8 cellular contexts compared by ENCODE assay signal in genomic region chr20:25389858-25390537, GRCh38. TPM values are rescaled to one million over a fixed set of nuclear protein-coding genes. Genes with fewer than 3 reads are reported as not detected.
DNase-seq lines count a peak whose midpoint lies in the region; FAIRE-seq and TF ChIP-seq lines count a peak whose summit lies in the region.

No MANE protein-coding gene starts in this region.

- H3K9ac ChIP-seq in subcutaneous abdominal adipose tissue (ENCODE audit: low read length in 5 of 5), result peak overlapping the region in 4 of 5 donors; percentile 57 to 73 (median 67)

- H3K36me3 Mint-ChIP-seq in activated CD4-positive, alpha-beta T cell treated with anti-CD3 and anti-CD28 coated beads, Interleukin-2, amount 10 ng/mL, durations not matched to agents 7 days and 5 days (ENCODE audit: low read depth), result peaks cover 11% of the 10 kb centered on the region

- H3K27ac Mint-ChIP-seq in activated CD4-positive, alpha-beta T cell treated with anti-CD3 and anti-CD28 coated beads, Interleukin-2, amount 10 ng/mL, durations not matched to agents 7 days and 5 days, result peak overlapping the region; percentile 69

- peak overlapping the region; percentile 83 for H3K4me3 ChIP-seq in GM12864 (ENCODE audit: low read depth, low read length)
- peak overlapping the region; percentile 67 to 85 (median 72) for H3K4me3 ChIP-seq in subcutaneous abdominal adipose tissue (ENCODE audit: low read depth in 1 of 5, low read length in 5 of 5)

- H3K27me3 Mint-ChIP-seq in activated CD4-positive, alpha-beta T cell treated with anti-CD3 and anti-CD28 coated beads, Interleukin-2, amount 10 ng/mL, durations not matched to agents 7 days and 5 days, result peaks cover 2% of the 10 kb centered on the region

- no peak for TF ChIP-seq POLR2A in H54 (IDR thresholded peaks at IDR 0.05; ENCODE audit: low read depth, low read length)

- H3K4me1 ChIP-seq in subcutaneous abdominal adipose tissue (ENCODE audit: control insufficient read depth in 5 of 5, insufficient read depth in 5 of 5, low read length in 5 of 5), result peaks cover 0 to 17% (median 16%) of the 10 kb centered on the region in 5 donors

- POLR2A ChIA-PET in activated CD4-positive, alpha-beta T cell treated with anti-CD3 and anti-CD28 coated beads, Interleukin-2, amount 10 ng/mL, durations not matched to agents 7 days and 5 days (lab: Charles Lee), result no interaction called here

- no peak for FAIRE-seq in H54 (lab: Jason Lieb, UNC)

- no peaks in the 10 kb centered on the region for H3K9me3 Mint-ChIP-seq in activated CD4-positive, alpha-beta T cell treated with anti-CD3 and anti-CD28 coated beads, Interleukin-2, amount 10 ng/mL, durations not matched to agents 7 days and 5 days

- H3K27me3 ChIP-seq in subcutaneous abdominal adipose tissue (ENCODE audit: control insufficient read depth in 5 of 5, insufficient read depth in 4 of 5, low read length in 5 of 5), result no peaks in the 10 kb centered on the region

- peak overlapping the region; percentile 78 for H3K4me3 Mint-ChIP-seq in activated CD4-positive, alpha-beta T cell treated with anti-CD3 and anti-CD28 coated beads, Interleukin-2, amount 10 ng/mL, durations not matched to agents 7 days and 5 days

- no peak overlapping the region for H3K27ac ChIP-seq in subcutaneous abdominal adipose tissue (ENCODE audit: low read depth, low read length)

- H3K36me3 ChIP-seq in subcutaneous abdominal adipose tissue (ENCODE audit: control insufficient read depth in 5 of 5, insufficient read depth in 5 of 5, low read length in 5 of 5), result peaks cover 0 to 3% (median 0%) of the 10 kb centered on the region in 5 donors

- CTCF ChIA-PET in activated CD4-positive, alpha-beta T cell treated with anti-CD3 and anti-CD28 coated beads, Interleukin-2, amount 10 ng/mL, durations not matched to agents 7 days and 5 days (lab: Charles Lee), result no interaction called here

- TF ChIP-seq CTCF in GM12864 (IDR thresholded peaks at IDR 0.05; ENCODE audit: low read depth, low read length, missing control alignments), result no peak

- DNase-seq in GM12864 (ENCODE audit: low read depth), result no peak
- DNase-seq in H54 (ENCODE audit: insufficient read length, low spot score), result peak; percentile 23
- DNase-seq in LHCN-M2 (ENCODE audit: low read depth), result peak; percentile 11
- peak; percentile 19 for DNase-seq in activated CD4-positive, alpha-beta T cell treated with anti-CD3 and anti-CD28 coated beads, Interleukin-2, amount 10 ng/mL, durations not matched to agents 7 days and 5 days
- DNase-seq in effector CD4-positive, alpha-beta T cell, result peak; percentile 4
- peak; percentile 40 for DNase-seq in midbrain (lab: John Stamatoyannopoulos, UW)
- no peak for DNase-seq in inferior parietal cortex (ENCODE audit: extremely low spot score)

- peaks cover 20% of the 10 kb centered on the region for H3K4me1 Mint-ChIP-seq in activated CD4-positive, alpha-beta T cell treated with anti-CD3 and anti-CD28 coated beads, Interleukin-2, amount 10 ng/mL, durations not matched to agents 7 days and 5 days

- no peaks in the 10 kb centered on the region for H3K9me3 ChIP-seq in subcutaneous abdominal adipose tissue (ENCODE audit: control insufficient read depth in 5 of 5, low read length in 5 of 5)

RNA-seq across cellular contexts. Expression of gene ABHD12, which starts 0.6 kb away (rescaled TPM):
- total RNA-seq in LHCN-M2 (2014; rRNA removed), result 47.8 and 48.8 TPM in 2 replicates
- polyA plus RNA-seq in LHCN-M2 (2012), result 70.1 TPM
- total RNA-seq in activated CD4-positive, alpha-beta T cell treated with anti-CD3 and anti-CD28 coated beads, Interleukin-2, amount 10 ng/mL, durations not matched to agents 7 days and 5 days, result 10 to 100 TPM; 27.1 to 27.6 TPM

RNA-seq across cellular contexts. Expression of gene GINS1, which starts 17.5 kb away (rescaled TPM):
- total RNA-seq in LHCN-M2 (2014; rRNA removed), result 24.4 and 31.1 TPM in 2 replicates
- 7.9 TPM for polyA plus RNA-seq in LHCN-M2 (2012)
- 10 to 100 TPM; 28.8 to 28.9 TPM for total RNA-seq in activated CD4-positive, alpha-beta T cell treated with anti-CD3 and anti-CD28 coated beads, Interleukin-2, amount 10 ng/mL, durations not matched to agents 7 days and 5 days

Comparison
In these comparisons a context has a peak if more than half of its experiments do, and no peak if none do; other contexts are left out.
1. DNase-seq: peak in H54 (single experiment), LHCN-M2 (single experiment), activated CD4-positive, alpha-beta T cell treated with anti-CD3 and anti-CD28 coated beads, Interleukin-2, amount 10 ng/mL, durations not matched to agents 7 days and 5 days (single experiment), effector CD4-positive, alpha-beta T cell (single experiment) and midbrain (single experiment); none in GM12864 (single experiment) and inferior parietal cortex (single experiment).